In the genomic region with DNA sequence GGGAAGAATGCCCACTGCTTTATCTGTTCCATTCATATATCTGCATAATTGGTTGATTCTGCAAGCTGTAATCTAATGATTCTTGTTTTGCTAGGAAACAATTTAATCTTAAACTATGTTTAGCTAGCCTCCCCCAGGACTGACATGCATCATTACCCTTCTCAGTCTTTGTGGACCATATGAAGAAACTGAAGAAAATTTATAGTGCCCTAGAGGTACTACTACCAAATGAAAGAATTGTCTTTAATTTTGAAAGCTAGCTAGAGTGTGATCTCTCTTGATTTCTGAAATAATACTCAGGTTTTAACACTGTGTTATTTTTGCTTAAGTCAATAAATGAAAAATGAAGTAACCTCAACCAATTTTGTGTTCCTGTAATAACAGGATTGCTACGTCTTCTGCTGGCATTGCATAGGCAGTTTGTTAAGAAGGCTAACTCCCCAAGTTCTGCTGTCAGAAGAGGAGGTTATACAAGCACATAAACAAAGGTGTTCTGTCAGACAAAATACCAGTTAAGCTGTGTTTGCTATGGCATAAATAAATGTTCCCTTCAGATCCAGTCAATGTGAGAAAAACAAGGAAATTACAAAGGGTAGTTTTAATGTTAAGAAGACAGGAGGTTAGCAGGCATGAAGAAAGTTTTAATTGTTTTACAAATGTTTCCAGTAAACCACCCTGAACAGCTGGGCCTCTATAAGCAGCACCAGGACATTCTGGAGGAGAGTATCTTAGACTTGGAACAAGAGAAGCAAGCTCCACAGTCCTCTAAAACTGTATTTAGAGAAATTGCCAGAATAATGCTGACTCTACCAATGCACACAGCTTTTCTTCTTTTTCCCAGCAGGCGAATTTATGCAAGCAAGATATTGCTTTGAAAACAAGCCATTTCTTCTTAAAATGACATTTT, we compare ENCODE assay signal across 19 cellular contexts.
DNase-seq lines count a peak whose midpoint lies in the region; ATAC-seq, FAIRE-seq and TF ChIP-seq lines count a peak whose summit lies in the region.
"Had no signal": no experiment of that assay in that cellular context is flagged by ENCODE, and none has a peak within 500 bp of the region (broad histone marks: within the 10 kb centered on the region; RNA-seq: fewer than 3 reads in every experiment).

No MANE protein-coding gene starts in this region.

- no peak for TF ChIP-seq CTCF in GM23338 (conservative IDR thresholded peaks at IDR 0.05; ENCODE audit: low read depth in 2 of 2)
- no peak for TF ChIP-seq CTCF in progenitor cell of endocrine pancreas (IDR thresholded peaks at IDR 0.05; ENCODE audit: unreplicated experiment)
- no peak for TF ChIP-seq CTCF in foreskin keratinocyte (conservative IDR thresholded peaks at IDR 0.05)
- TF ChIP-seq CTCF in BE2C (IDR thresholded peaks at IDR 0.05; ENCODE audit: low read depth, low read length) = no peak

- peak overlapping the region; percentile 18; the same call in 1 of the 2 replicates for H3K27ac ChIP-seq in GM23338 (ENCODE audit: low read depth)
- H3K27ac ChIP-seq in foreskin keratinocyte = no peak overlapping the region

- no peaks in the 10 kb centered on the region for H3K79me2 ChIP-seq in GM23338 (replicated peaks; ENCODE audit: insufficient read depth)

- H3F3A ChIP-seq in GM23338 (replicated peaks; ENCODE audit: low read depth) = no peaks in the 10 kb centered on the region

- FAIRE-seq in RCC 7860 (lab: Jason Lieb, UNC) = peak; percentile 38
- FAIRE-seq: GM12892 had no signal

- peaks cover 46% of the 10 kb centered on the region for H3K4me1 ChIP-seq in GM23338 (ENCODE audit: insufficient read depth)
- H3K4me1 ChIP-seq in foreskin keratinocyte = no peaks in the 10 kb centered on the region
- H3K4me1 ChIP-seq in BE2C = no peaks in the 10 kb centered on the region

- H3K9me2 ChIP-seq in GM23338 (ENCODE audit: insufficient read depth) = no peaks in the 10 kb centered on the region

- peaks cover 1% of the 10 kb centered on the region; the same call in 1 of the 3 replicates for H3K9me3 Mint-ChIP-seq in GM23338
- H3K9me3 Mint-ChIP-seq in progenitor cell of endocrine pancreas (ENCODE audit: low read depth) = no peaks in the 10 kb centered on the region

- H3K27me3 ChIP-seq in GM23338 (ENCODE audit: insufficient read depth) (no peaks in the 10 kb centered on the region), foreskin keratinocyte (no peaks in the 10 kb centered on the region), BE2C (peaks cover 2% of the 10 kb centered on the region; the same call in 1 of the 2 replicates)

- H2AFZ ChIP-seq in GM23338 = peak overlapping the region; percentile 69; the same call in 1 of the 2 replicates

- H3K4me3 Mint-ChIP-seq in GM23338 (peak overlapping the region; percentile 18; the same call in 1 of the 3 replicates), progenitor cell of endocrine pancreas (ENCODE audit: low read depth) (no peak overlapping the region)
- H3K4me3 Mint-ChIP-seq: CD14-positive monocyte had no signal

- no peak for DNase-seq in GM23338 (ENCODE audit: low spot score)
- no peak for DNase-seq in RCC 7860 (ENCODE audit: low spot score)
- peak; percentile 85 for DNase-seq in left kidney (ENCODE audit: low read depth, low spot score)
- DNase-seq in progenitor cell of endocrine pancreas (ENCODE audit: low spot score, unreplicated experiment) = no peak
- DNase-seq in NCI-H82 treated with DMSO at 0.1 percent for 48 hours (lab: John Stamatoyannopoulos, UW; ENCODE audit: unreplicated experiment) = no peak
- no peak for DNase-seq in foreskin keratinocyte
- DNase-seq in BE2C = no peak
- DNase-seq: GF-D8, KBM-7, MV-4-11, NCI-H1417, NCI-H187 treated with DMSO at 0.1 percent for 48 hours, NCI-H2171 treated with DMSO at 0.1 percent for 48 hours, NCI-H446 treated with DMSO at 0.1 percent for 48 hours, NCI-H748 treated with DMSO at 0.1 percent for 48 hours had no signal

- peak overlapping the region; percentile 70 for H3K4me2 ChIP-seq in GM23338

- no peak overlapping the region for H3K4me3 ChIP-seq in GM23338
- H3K4me3 ChIP-seq in BE2C (ENCODE audit: low read depth, low read length) = no peak overlapping the region

- H3K4me1 Mint-ChIP-seq in GM23338 = peaks cover 44% of the 10 kb centered on the region
- H3K4me1 Mint-ChIP-seq in progenitor cell of endocrine pancreas (ENCODE audit: low read depth) = peaks cover 5% of the 10 kb centered on the region
- H3K4me1 Mint-ChIP-seq: CD14-positive monocyte had no signal

- H3K36me3 Mint-ChIP-seq in GM23338 (ENCODE audit: low read depth) (peaks cover 2% of the 10 kb centered on the region; the same call in 1 of the 3 replicates), progenitor cell of endocrine pancreas (ENCODE audit: insufficient read depth) (no peaks in the 10 kb centered on the region)
- H3K36me3 Mint-ChIP-seq: CD14-positive monocyte had no signal

- H4K20me1 ChIP-seq in GM23338 (replicated peaks; ENCODE audit: insufficient read depth) = no peaks in the 10 kb centered on the region

- peak overlapping the region; percentile 84 for H3K27ac Mint-ChIP-seq in GM23338
- peak overlapping the region; percentile 56 for H3K27ac Mint-ChIP-seq in progenitor cell of endocrine pancreas
- H3K27ac Mint-ChIP-seq: CD14-positive monocyte had no signal

- H3K36me3 ChIP-seq in GM23338 (ENCODE audit: insufficient read depth) = no peaks in the 10 kb centered on the region
- no peaks in the 10 kb centered on the region for H3K36me3 ChIP-seq in BE2C

- peaks cover 4% of the 10 kb centered on the region for H3K27me3 Mint-ChIP-seq in GM23338 (ENCODE audit: insufficient read depth, low read depth, poor library complexity)
- no peaks in the 10 kb centered on the region for H3K27me3 Mint-ChIP-seq in progenitor cell of endocrine pancreas

- ATAC-seq in GM23338 (peak; percentile 58; the same call in 2 of the 3 replicates), foreskin keratinocyte (no peak), GM21360 (IDR thresholded peaks at IDR 0.05; ENCODE audit: unreplicated experiment) (no peak)
- ATAC-seq: HCT116 had no signal

- H3K9me3 ChIP-seq in BE2C = no peaks in the 10 kb centered on the region; the same call in 1 of the 2 replicates

TF ChIP-seq in GM23338, 12 proteins besides CTCF, POLR2A, EP300 and RAD21:
- no peak for TF ChIP-seq ZNF331 (CRISPR knock-in tag; IDR thresholded peaks at IDR 0.05; ENCODE audit: low read depth)
- no peak for TF ChIP-seq EZH2 (IDR thresholded peaks at IDR 0.05; ENCODE audit: low read depth, unreplicated experiment)
- no peak for TF ChIP-seq ZNF114 (CRISPR knock-in tag; IDR thresholded peaks at IDR 0.05)
- TF ChIP-seq JUNB (IDR thresholded peaks at IDR 0.05; ENCODE audit: unreplicated experiment) = no peak
- TF ChIP-seq CREB1 (CRISPR knock-in tag; IDR thresholded peaks at IDR 0.05; ENCODE audit: low read depth) = no peak
- no peak for TF ChIP-seq STAT1 (IDR thresholded peaks at IDR 0.05; ENCODE audit: unreplicated experiment)
- TF ChIP-seq NANOG (IDR thresholded peaks at IDR 0.05; ENCODE audit: borderline replicate concordance) = no peak
- no peak for TF ChIP-seq POLR2AphosphoS5 (IDR thresholded peaks at IDR 0.05; ENCODE audit: low read depth)
- TF ChIP-seq EZH2phosphoT487 (IDR thresholded peaks at IDR 0.05; ENCODE audit: unreplicated experiment) = no peak
TF ChIP-seq in GM23338: peak in this region for 0.
